ENCODE assay signal across 8 cellular contexts in the genomic region with DNA sequence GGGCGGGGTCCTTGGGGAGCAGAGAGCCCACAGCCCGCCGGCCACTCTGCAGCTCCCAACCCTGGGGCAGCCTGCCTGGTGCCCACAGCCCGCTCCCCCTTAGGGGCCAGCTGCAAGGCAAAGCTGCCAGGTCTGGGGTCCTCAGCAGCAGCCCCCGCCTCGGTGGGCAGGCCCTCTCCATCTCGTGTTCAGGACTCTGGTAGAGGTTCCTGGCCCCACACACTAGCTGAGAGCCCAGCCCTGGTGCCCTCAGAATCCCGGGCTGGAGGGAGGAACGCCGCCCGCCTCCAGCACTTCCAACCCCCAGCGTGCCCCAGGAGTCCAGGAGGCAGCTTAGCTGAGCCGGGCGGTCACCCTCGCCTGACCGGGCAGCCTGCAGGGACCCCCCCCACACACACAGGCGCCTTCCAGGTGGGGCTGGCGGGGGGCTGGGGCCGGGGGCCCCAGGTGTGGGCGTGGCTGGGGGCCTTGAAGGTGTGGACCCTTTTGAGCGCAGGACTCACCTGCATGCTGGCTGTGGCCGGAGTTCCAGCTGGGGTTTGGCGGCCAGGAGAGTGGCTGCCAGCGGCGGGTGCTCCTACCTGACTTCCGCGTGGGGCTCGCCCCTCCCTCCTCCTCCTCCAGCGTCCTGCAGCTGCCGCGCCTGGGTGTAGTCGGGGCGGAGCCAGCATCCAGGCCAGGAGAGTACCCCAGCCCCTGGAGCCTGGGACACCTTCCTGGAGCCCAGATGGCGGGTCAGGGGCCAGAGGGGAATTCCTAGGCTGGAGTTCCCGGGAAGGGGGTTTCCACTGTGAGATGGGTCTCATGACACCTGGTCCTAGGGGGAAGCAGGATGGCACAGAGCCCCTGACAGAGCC. TPM values are rescaled to one million over a fixed set of nuclear protein-coding genes. Genes with fewer than 3 reads are reported as not detected.
A peak's percentile ranks its signal among the peaks of the same experiment; 100 is the strongest.
DNase-seq lines count a peak whose midpoint lies in the region; ATAC-seq and TF ChIP-seq lines count a peak whose summit lies in the region.

A gene with protein sequence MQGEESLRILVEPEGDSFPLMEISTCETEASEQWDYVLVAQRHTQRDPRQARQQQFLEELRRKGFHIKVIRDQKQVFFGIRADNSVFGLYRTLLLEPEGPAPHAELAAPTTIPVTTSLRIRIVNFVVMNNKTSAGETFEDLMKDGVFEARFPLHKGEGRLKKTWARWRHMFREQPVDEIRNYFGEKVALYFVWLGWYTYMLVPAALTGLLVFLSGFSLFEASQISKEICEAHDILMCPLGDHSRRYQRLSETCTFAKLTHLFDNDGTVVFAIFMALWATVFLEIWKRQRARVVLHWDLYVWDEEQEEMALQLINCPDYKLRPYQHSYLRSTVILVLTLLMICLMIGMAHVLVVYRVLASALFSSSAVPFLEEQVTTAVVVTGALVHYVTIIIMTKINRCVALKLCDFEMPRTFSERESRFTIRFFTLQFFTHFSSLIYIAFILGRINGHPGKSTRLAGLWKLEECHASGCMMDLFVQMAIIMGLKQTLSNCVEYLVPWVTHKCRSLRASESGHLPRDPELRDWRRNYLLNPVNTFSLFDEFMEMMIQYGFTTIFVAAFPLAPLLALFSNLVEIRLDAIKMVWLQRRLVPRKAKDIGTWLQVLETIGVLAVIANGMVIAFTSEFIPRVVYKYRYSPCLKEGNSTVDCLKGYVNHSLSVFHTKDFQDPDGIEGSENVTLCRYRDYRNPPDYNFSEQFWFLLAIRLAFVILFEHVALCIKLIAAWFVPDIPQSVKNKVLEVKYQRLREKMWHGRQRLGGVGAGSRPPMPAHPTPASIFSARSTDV (minus strand): TSS at position 594 of the 857 bp plus-strand sequence. CDS start 85 bp downstream, at position 509.

- H3K27me3 ChIP-seq in DOHH2 (ENCODE audit: control insufficient read depth, low read length) = no peaks in the 10 kb centered on the region; the same call in 1 of the 2 replicates
- H3K27me3 ChIP-seq in NT2/D1 (ENCODE audit: insufficient read depth, insufficient read length) = no peaks in the 10 kb centered on the region
- H3K27me3 ChIP-seq in mesenchymal stem cell (ENCODE audit: control insufficient read depth in 1 of 2, insufficient read depth in 1 of 2, low read length in 2 of 2) = peaks cover 0 to 44% of the 10 kb centered on the region in 2 experiments
- H3K27me3 ChIP-seq in thyroid gland = no peaks in the 10 kb centered on the region

- intact Hi-C loops in thyroid gland (cut with DNase I) = no loop called here

- H2BK12ac ChIP-seq in mesenchymal stem cell (ENCODE audit: low read length in 2 of 2) = peak within 1 kb of the TSS in 1 of 2 experiments; percentile 2

- TF ChIP-seq CTCF in DOHH2 (IDR thresholded peaks at IDR 0.05; ENCODE audit: low read depth, low read length, poor library complexity, severe bottlenecking) = no peak
- no peak for TF ChIP-seq CTCF in HEK293 (tag by site-specific recombination; IDR thresholded peaks at IDR 0.05)
- TF ChIP-seq CTCF in thyroid gland (IDR thresholded peaks at IDR 0.05) = no peak
- no peak for TF ChIP-seq CTCF in osteocyte (IDR thresholded peaks at IDR 0.05)

- H3K79me1 ChIP-seq in mesenchymal stem cell (replicated peaks; ENCODE audit: low read length, poor library complexity, severe bottlenecking) = no peaks in the 10 kb centered on the region

- no peak within 1 kb of the TSS for H2BK5ac ChIP-seq in mesenchymal stem cell (ENCODE audit: low read depth, low read length, poor library complexity, severe bottlenecking)

- peaks cover 11% of the 10 kb centered on the region for H3K4me1 ChIP-seq in DOHH2 (ENCODE audit: control insufficient read depth, low read length)
- no peaks in the 10 kb centered on the region for H3K4me1 ChIP-seq in HEK293 (ENCODE audit: control insufficient read depth, insufficient read depth, low read length)
- peaks cover 23% of the 10 kb centered on the region for H3K4me1 ChIP-seq in NT2/D1 (ENCODE audit: insufficient read depth, insufficient read length)
- H3K4me1 ChIP-seq in mesenchymal stem cell (ENCODE audit: control insufficient read depth, insufficient read depth, low read depth, low read length) = peaks cover 26% of the 10 kb centered on the region
- H3K4me1 ChIP-seq in thyroid gland = peaks cover 11 to 22% of the 10 kb centered on the region in 2 donors

- H3K4me3 Mint-ChIP-seq in osteocyte (ENCODE audit: unreplicated experiment) = no peak within 1 kb of the TSS

- peak within 1 kb of the TSS; percentile 72 for H3K4me3 ChIP-seq in DOHH2 (ENCODE audit: low read length)
- H3K4me3 ChIP-seq in HEK293 (ENCODE audit: low read depth, low read length) = no peak within 1 kb of the TSS
- peak within 1 kb of the TSS; percentile 24 for H3K4me3 ChIP-seq in NT2/D1 (ENCODE audit: insufficient read length, low read depth)
- H3K4me3 ChIP-seq in mesenchymal stem cell (ENCODE audit: insufficient read depth in 1 of 2, low read depth in 1 of 2, low read length in 2 of 2) = no peak within 1 kb of the TSS
- H3K4me3 ChIP-seq in thyroid gland (replicated peaks in 1 of 3) = peak within 1 kb of the TSS in 1 of 3 donors; percentile 26

- H3K18ac ChIP-seq in mesenchymal stem cell (ENCODE audit: low read depth in 1 of 2, low read length in 2 of 2) = no peak within 1 kb of the TSS

- H3K79me2 ChIP-seq in DOHH2 (ENCODE audit: control insufficient read depth, low read length) = no peaks in the 10 kb centered on the region

- H3K36me3 Mint-ChIP-seq in osteocyte (ENCODE audit: unreplicated experiment) = no peaks in the 10 kb centered on the region

- DNase-seq in NT2/D1 (ENCODE audit: low read depth, low spot score) (no peak), mesenchymal stem cell (peak; percentile 53), thyroid gland (peak; percentile 69 to 82), osteocyte (ENCODE audit: extremely low spot score, unreplicated experiment) (no peak)
- DNase-seq in activated T-helper 9 cell treated with anti-CD3 and anti-CD28 coated beads, Interleukin-2, amount 50 U/mL, for 16 hours (ENCODE audit: low read depth) = peak; percentile 51

- H3K9me3 ChIP-seq in DOHH2 (ENCODE audit: control insufficient read depth, insufficient read depth, low read length) (no peaks in the 10 kb centered on the region), HEK293 (ENCODE audit: control insufficient read depth, insufficient read depth, low read depth, low read length) (no peaks in the 10 kb centered on the region), NT2/D1 (ENCODE audit: insufficient read depth, low read length) (no peaks in the 10 kb centered on the region; the same call in 1 of the 2 replicates), mesenchymal stem cell (ENCODE audit: control insufficient read depth, low read length) (no peaks in the 10 kb centered on the region), thyroid gland (no peaks in the 10 kb centered on the region)

- H3F3A ChIP-seq in DOHH2 (ENCODE audit: control insufficient read depth, insufficient read depth) = peaks cover 3% of the 10 kb centered on the region; the same call in 1 of the 2 replicates

- TF ChIP-seq POLR2A in thyroid gland (IDR thresholded peaks at IDR 0.05) = peak in 1 of 2 donors; percentile 29

- no peak within 1 kb of the TSS for H3K4ac ChIP-seq in mesenchymal stem cell (ENCODE audit: low read depth in 1 of 2, low read length in 2 of 2)

- 32% methylated on average over 24 of the region's 35 CpGs for WGBS in mesenchymal stem cell
- WGBS in thyroid gland, 2 donors = 31 to 38% methylated on average over 6 to 9 of the region's 35 CpGs

- no peak within 1 kb of the TSS for H4K8ac ChIP-seq in mesenchymal stem cell (ENCODE audit: low read length)

- CTCF ChIA-PET in HEK293 (lab: Yijun Ruan, JAX) = no interaction called here

- no peak within 1 kb of the TSS for H4K91ac ChIP-seq in mesenchymal stem cell (ENCODE audit: low read length)

- no peak within 1 kb of the TSS for H2AK5ac ChIP-seq in mesenchymal stem cell (ENCODE audit: low read length, severe bottlenecking)

- H3K27me3 Mint-ChIP-seq in osteocyte (ENCODE audit: unreplicated experiment) = no peaks in the 10 kb centered on the region

- no peak within 1 kb of the TSS for H2AFZ ChIP-seq in mesenchymal stem cell (ENCODE audit: low read depth, low read length)

- no peaks in the 10 kb centered on the region for H3K9me2 ChIP-seq in DOHH2 (replicated peaks; ENCODE audit: control insufficient read depth, low read length)

- H2BK120ac ChIP-seq in mesenchymal stem cell (ENCODE audit: low read depth, low read length) = no peak within 1 kb of the TSS

- no peaks in the 10 kb centered on the region for H4K20me1 ChIP-seq in DOHH2 (ENCODE audit: control insufficient read depth, insufficient read depth, low read depth, low read length)

- H3K36me3 ChIP-seq in DOHH2 (ENCODE audit: control insufficient read depth, low read length) (no peaks in the 10 kb centered on the region), HEK293 (ENCODE audit: control insufficient read depth in 2 of 2, insufficient read depth in 1 of 2, low read length in 2 of 2) (no peaks in the 10 kb centered on the region), NT2/D1 (ENCODE audit: insufficient read depth, insufficient read length, low read length) (no peaks in the 10 kb centered on the region), mesenchymal stem cell (ENCODE audit: control insufficient read depth in 1 of 2, insufficient read depth in 2 of 2, low read depth in 1 of 2, low read length in 2 of 2) (no peaks in the 10 kb centered on the region), thyroid gland (no peaks in the 10 kb centered on the region)

- H3K27ac ChIP-seq in DOHH2 (ENCODE audit: low read depth, low read length) (no peak within 1 kb of the TSS), HEK293 (ENCODE audit: extremely low read depth, low read depth, low read length) (no peak within 1 kb of the TSS), mesenchymal stem cell (ENCODE audit: low read length, poor library complexity, severe bottlenecking) (no peak within 1 kb of the TSS), thyroid gland (no peak within 1 kb of the TSS)

- H3K9ac ChIP-seq in NT2/D1 (ENCODE audit: insufficient read length, low read depth) (peak within 1 kb of the TSS; percentile 70), mesenchymal stem cell (ENCODE audit: low read length) (no peak within 1 kb of the TSS)

- ATAC-seq in GM18873 (IDR thresholded peaks at IDR 0.05; ENCODE audit: low FRiP score, unreplicated experiment) = no peak

- no peak within 1 kb of the TSS for H3K14ac ChIP-seq in mesenchymal stem cell (ENCODE audit: low read length in 2 of 2)

- no peaks in the 10 kb centered on the region for H3K9me3 Mint-ChIP-seq in osteocyte (ENCODE audit: unreplicated experiment)

- POLR2A ChIA-PET in HEK293 (lab: Yijun Ruan, JAX) = interaction anchor here (1.3 kb wide), 1 partner anchor 8 kb away, joined by 3 read pairs; a partner anchor contains a TSS

- H3K23ac ChIP-seq in mesenchymal stem cell (ENCODE audit: low read length in 2 of 2) = no peak within 1 kb of the TSS

- no peak within 1 kb of the TSS for H3K27ac Mint-ChIP-seq in osteocyte (ENCODE audit: unreplicated experiment)

- H3K4me1 Mint-ChIP-seq in osteocyte (ENCODE audit: unreplicated experiment) = peaks cover 14% of the 10 kb centered on the region

- H3K4me2 ChIP-seq in DOHH2 (ENCODE audit: low read length) = peak within 1 kb of the TSS; percentile 83
- H3K4me2 ChIP-seq in mesenchymal stem cell (ENCODE audit: low read length, poor library complexity, severe bottlenecking) = peak within 1 kb of the TSS; percentile 30

- H2BK15ac ChIP-seq in mesenchymal stem cell (ENCODE audit: low read depth, poor library complexity, severe bottlenecking) = no peak within 1 kb of the TSS

RNA-seq across cellular contexts. Expression of the gene that starts here (rescaled TPM):
- not detected for polyA plus RNA-seq in mesenchymal stem cell (2013, experiment 1 of 2)
- 0.01 TPM for polyA plus RNA-seq in mesenchymal stem cell (2013, experiment 2 of 2)
- 1 to 10 TPM; 3.7 to 6.4 (median 4.7) TPM for total RNA-seq in thyroid gland
- not detected in 2 replicates for total RNA-seq in osteocyte

Comparison
In these comparisons a context has a peak if more than half of its experiments do, and no peak if none do; other contexts are left out.
1. H3K4me3 ChIP-seq: peak in DOHH2 (single experiment) and NT2/D1 (single experiment); none in HEK293 (single experiment) and mesenchymal stem cell (0 of 2).
2. DNase-seq: peak in activated T-helper 9 cell treated with anti-CD3 and anti-CD28 coated beads, Interleukin-2, amount 50 U/mL, for 16 hours (single experiment), mesenchymal stem cell (single experiment) and thyroid gland (2 of 2); none in NT2/D1 (single experiment) and osteocyte (single experiment).